In genomic region chr3:187130346-187131066, GRCh38 we compare ENCODE assay signal across 8 cellular contexts. TPM values are rescaled to one million over a fixed set of nuclear protein-coding genes. Genes with fewer than 3 reads are reported as not detected.
A peak's percentile ranks its signal among the peaks of the same experiment; 100 is the strongest.
DNase-seq lines count a peak whose midpoint lies in the region; ATAC-seq and TF ChIP-seq lines count a peak whose summit lies in the region.

No MANE protein-coding gene starts in this region.

- H3K27me3 ChIP-seq in AG04450 (ENCODE audit: control insufficient read depth, insufficient read depth, low read length) = no peaks in the 10 kb centered on the region
- no peaks in the 10 kb centered on the region for H3K27me3 ChIP-seq in sigmoid colon

- peaks cover 30% of the 10 kb centered on the region for H3K9me3 Mint-ChIP-seq in activated T-cell treated with anti-CD3 and anti-CD28 coated beads, Interleukin-2, amount 50 U/mL, for 24 hours
- peaks cover 14% of the 10 kb centered on the region for H3K9me3 Mint-ChIP-seq in Calu3 (ENCODE audit: low read depth, unreplicated experiment)

- TF ChIP-seq POLR2A in sigmoid colon (IDR thresholded peaks at IDR 0.05) = no peak

- WGBS in sigmoid colon, 2 donors = 65 to 71% methylated on average over 5 of the region's 5 CpGs

- DNase-seq in AG04450 (ENCODE audit: low read depth, low spot score) = peak; percentile 10
- peak; percentile 55 for DNase-seq in activated T-cell treated with anti-CD3 and anti-CD28 coated beads, Interleukin-2, amount 50 U/mL, for 24 hours
- no peak for DNase-seq in Right ventricle myocardium superior
- DNase-seq in stimulated activated naive CD4-positive, alpha-beta T cell treated with Interleukin-2 at 50 U/mL for 16 hours (lab: John Stamatoyannopoulos, UW) = peak; percentile 17
- DNase-seq in sigmoid colon = no peak
- DNase-seq in Calu3 = no peak

- ATAC-seq in GM19463 (IDR thresholded peaks at IDR 0.05; ENCODE audit: unreplicated experiment) (peak; percentile 88), HG03575 (IDR thresholded peaks at IDR 0.05; ENCODE audit: extremely low read depth, insufficient number of reproducible peaks, low FRiP score, unreplicated experiment) (peak; percentile 55), Right ventricle myocardium superior (ENCODE audit: poor library complexity) (peak; percentile 79)

- POLR2A ChIA-PET in AG04450 (lab: Yijun Ruan, JAX) = no interaction called here

- H3K4me3 ChIP-seq in AG04450 (ENCODE audit: low read depth, low read length) (no peak overlapping the region), sigmoid colon (no peak overlapping the region)

- H3K27ac ChIP-seq in AG04450 (ENCODE audit: low read depth, low read length) = no peak overlapping the region
- H3K27ac ChIP-seq in sigmoid colon = no peak overlapping the region

- no peaks in the 10 kb centered on the region for H3K36me3 ChIP-seq in sigmoid colon

- CTCF ChIA-PET in AG04450 (lab: Charles Lee) (interaction anchor here (0.6 to 4.9 kb wide), 4 partner anchors 9 to 35 kb away, joined by 3 to 63 read pairs (median 18); partner anchors contain the start of gene RPL39L), Calu3 (lab: Charles Lee) (interaction anchor here (0.6 to 1.1 kb wide), 3 partner anchors 8 to 281 kb away, joined by 3 to 6 read pairs (median 3); no protein-coding TSS in a partner anchor)

- peak overlapping the region; percentile 55 for H3K4me3 Mint-ChIP-seq in activated T-cell treated with anti-CD3 and anti-CD28 coated beads, Interleukin-2, amount 50 U/mL, for 24 hours
- no peak overlapping the region for H3K4me3 Mint-ChIP-seq in Calu3 (ENCODE audit: low read depth, unreplicated experiment)

- BruUV-seq in Calu3 (replicated peaks; lab: Mats Ljungman, UMichigan) = no TSS peak

- intact Hi-C loops in Right ventricle myocardium superior (cut with DNase I) (no loop called here), sigmoid colon (cut with DNase I) (no loop called here), Calu3 (cut with micrococcal nuclease; ENCODE audit: unreplicated experiment) (no loop called here)

- peaks cover 27% of the 10 kb centered on the region for H3K36me3 Mint-ChIP-seq in activated T-cell treated with anti-CD3 and anti-CD28 coated beads, Interleukin-2, amount 50 U/mL, for 24 hours (ENCODE audit: low read depth)
- H3K36me3 Mint-ChIP-seq in Calu3 (ENCODE audit: insufficient read depth, unreplicated experiment) = no peaks in the 10 kb centered on the region

- no peaks in the 10 kb centered on the region for H3K4me1 ChIP-seq in sigmoid colon

- no peaks in the 10 kb centered on the region for H3K9me3 ChIP-seq in AG04450 (ENCODE audit: control insufficient read depth, insufficient read depth, low read length)
- H3K9me3 ChIP-seq in sigmoid colon = peaks cover 0 to 2% (median 0%) of the 10 kb centered on the region in 4 donors

- H3K4me1 Mint-ChIP-seq in activated T-cell treated with anti-CD3 and anti-CD28 coated beads, Interleukin-2, amount 50 U/mL, for 24 hours (ENCODE audit: low read depth) = peaks cover 45% of the 10 kb centered on the region
- no peaks in the 10 kb centered on the region for H3K4me1 Mint-ChIP-seq in Calu3 (ENCODE audit: low read depth, unreplicated experiment)

- no peak for TF ChIP-seq CTCF in AG04450 (IDR thresholded peaks at IDR 0.05; ENCODE audit: low read depth, low read length)
- no peak for TF ChIP-seq CTCF in sigmoid colon (IDR thresholded peaks at IDR 0.05)
- no peak for TF ChIP-seq CTCF in Calu3 (IDR thresholded peaks at IDR 0.05; ENCODE audit: unreplicated experiment)

- no peaks in the 10 kb centered on the region for H3K27me3 Mint-ChIP-seq in activated T-cell treated with anti-CD3 and anti-CD28 coated beads, Interleukin-2, amount 50 U/mL, for 24 hours
- no peaks in the 10 kb centered on the region for H3K27me3 Mint-ChIP-seq in Calu3 (ENCODE audit: unreplicated experiment)

- H3K27ac Mint-ChIP-seq in activated T-cell treated with anti-CD3 and anti-CD28 coated beads, Interleukin-2, amount 50 U/mL, for 24 hours = peak overlapping the region; percentile 98
- no peak overlapping the region for H3K27ac Mint-ChIP-seq in Calu3 (ENCODE audit: unreplicated experiment)

- no peak for TF ChIP-seq EP300 in sigmoid colon (IDR thresholded peaks at IDR 0.05)

RNA-seq across cellular contexts. Expression of gene RPL39L, which starts 8.8 kb away (rescaled TPM):
- polyA plus RNA-seq in AG04450 (2011; rRNA removed) (14.4 and 17.0 TPM in 2 replicates), sigmoid colon (10 to 100 TPM in 1 of 3 donors, 1 to 10 TPM in 2; 8.4 to 20.6 (median 8.8) TPM)
- 2.9 and 4.1 TPM in 2 replicates for polyA minus RNA-seq in AG04450 (2011; rRNA and poly(A)+ RNA removed)
- total RNA-seq in Right ventricle myocardium superior (3.1 TPM), sigmoid colon (10 to 100 TPM; 15.7 to 27.7 (median 25.1) TPM), Calu3 (2022) (27.2 and 31.8 TPM in 2 replicates)

Comparison
In these comparisons a context has a peak if more than half of its experiments do, and no peak if none do; other contexts are left out.
1. DNase-seq: peak in AG04450 (single experiment), activated T-cell treated with anti-CD3 and anti-CD28 coated beads, Interleukin-2, amount 50 U/mL, for 24 hours (single experiment) and stimulated activated naive CD4-positive, alpha-beta T cell treated with Interleukin-2 at 50 U/mL for 16 hours (single experiment); none in Right ventricle myocardium superior (single experiment), sigmoid colon (single experiment) and Calu3 (single experiment).
2. Peak in every context shown above with its lines, with median percentiles within 50 percentile points of each other: ATAC-seq.